In genomic region chr10:81865581-81865980, GRCh38 we compare ENCODE assay signal across 28 cellular contexts. TPM values are rescaled to one million over a fixed set of nuclear protein-coding genes. Genes with fewer than 3 reads are reported as not detected.
DNase-seq lines count a peak whose midpoint lies in the region; ATAC-seq, FAIRE-seq and TF ChIP-seq lines count a peak whose summit lies in the region.
"Had no signal": no experiment of that assay in that cellular context is flagged by ENCODE, and none has a peak within 500 bp of the region (broad histone marks: within the 10 kb centered on the region; RNA-seq: fewer than 3 reads in every experiment).

No MANE protein-coding gene starts in this region.

- H3K18ac ChIP-seq in mesendoderm (ENCODE audit: low read length) = no peak overlapping the region

- no peak overlapping the region for H2BK120ac ChIP-seq in mesendoderm (ENCODE audit: low read depth, low read length)

- no peaks in the 10 kb centered on the region for H3K79me1 ChIP-seq in mesendoderm (ENCODE audit: low read length)

- H2BK5ac ChIP-seq in mesendoderm (ENCODE audit: low read length) = no peak overlapping the region

- no peaks in the 10 kb centered on the region; the same call in 1 of the 2 replicates for H3K27me3 Mint-ChIP-seq in WTC11 (ENCODE audit: low read depth)
- peaks cover 3% of the 10 kb centered on the region for H3K27me3 Mint-ChIP-seq in endodermal cell (ENCODE audit: insufficient read depth)

- no peaks in the 10 kb centered on the region for H3K79me2 ChIP-seq in mesendoderm (ENCODE audit: control insufficient read depth, insufficient read depth, low read length)

- H3K9me3 Mint-ChIP-seq in WTC11 = peaks cover 19% of the 10 kb centered on the region
- H3K9me3 Mint-ChIP-seq in endodermal cell = peaks cover 21% of the 10 kb centered on the region
- H3K9me3 Mint-ChIP-seq: CD4-positive, alpha-beta T cell had no signal

- peaks cover 12% of the 10 kb centered on the region for H3K9me3 ChIP-seq in endodermal cell (ENCODE audit: control insufficient read depth, low read length)
- no peaks in the 10 kb centered on the region for H3K9me3 ChIP-seq in WERI-Rb-1 (ENCODE audit: severe bottlenecking)
- H3K9me3 ChIP-seq: SK-N-SH had no signal

- no peak overlapping the region for H3K4ac ChIP-seq in mesendoderm (ENCODE audit: low read depth, low read length)

- H3K23ac ChIP-seq in mesendoderm (ENCODE audit: low read length) = no peak overlapping the region

- H3K56ac ChIP-seq in mesendoderm (ENCODE audit: low read length) = no peak overlapping the region

- no peak overlapping the region for H3K4me2 ChIP-seq in mesendoderm (ENCODE audit: low read length)
- H3K4me2 ChIP-seq: SK-N-SH had no signal

- TF ChIP-seq CTCF in WTC11 (IDR thresholded peaks at IDR 0.05) = no peak
- TF ChIP-seq CTCF in endodermal cell (conservative IDR thresholded peaks at IDR 0.05) = no peak
- no peak for TF ChIP-seq CTCF in WERI-Rb-1 (IDR thresholded peaks at IDR 0.05; ENCODE audit: low read depth, low read length)

- H3K4me1 Mint-ChIP-seq in WTC11 (peaks cover 17% of the 10 kb centered on the region), endodermal cell (peaks cover 12% of the 10 kb centered on the region)

- H3K27me3 ChIP-seq in endodermal cell (ENCODE audit: control insufficient read depth, insufficient read depth, low read length, poor library complexity, severe bottlenecking) (no peaks in the 10 kb centered on the region), mesendoderm (ENCODE audit: insufficient read depth, low read length, poor library complexity) (no peaks in the 10 kb centered on the region), WERI-Rb-1 (ENCODE audit: insufficient read depth, low read depth, severe bottlenecking) (no peaks in the 10 kb centered on the region)
- H3K27me3 ChIP-seq: BLaER1 had no signal

- no peak overlapping the region for H3K4me3 ChIP-seq in endodermal cell (ENCODE audit: low read length)
- H3K4me3 ChIP-seq in mesendoderm (ENCODE audit: low read length) = no peak overlapping the region
- H3K4me3 ChIP-seq in WERI-Rb-1 (ENCODE audit: low read depth, low read length) = no peak overlapping the region
- H3K4me3 ChIP-seq: BLaER1, GM23248, K562 had no signal

- WGBS in endodermal cell (ENCODE audit: insufficient coverage in 1 of 2, insufficient read length in 1 of 2), 2 experiments = 14 to 65% methylated on average over 1 to 2 of the region's 2 CpGs
- no CpG with 5 or more reads among the region's 2 CpGs for whole genome bisulfite sequencing in mesendoderm (ENCODE audit: extremely low coverage, insufficient coverage, low lambda C conversion rate)

- no peak overlapping the region for H2BK15ac ChIP-seq in mesendoderm (replicated peaks; ENCODE audit: low read depth)

- H3K9ac ChIP-seq in endodermal cell (ENCODE audit: extremely low read depth, low read length, poor library complexity, severe bottlenecking) = no peak overlapping the region
- H3K9ac ChIP-seq in mesendoderm (ENCODE audit: low read length) = no peak overlapping the region
- H3K9ac ChIP-seq: BLaER1, GM23248, SK-N-SH had no signal

- CTCF ChIA-PET in WTC11 (lab: Charles Lee) = no interaction called here

- ATAC-seq in WTC11 = peak; percentile 83
- ATAC-seq: HCT116, HepG2, K562, Panc1 had no signal

- H3K36me3 ChIP-seq in endodermal cell (ENCODE audit: control insufficient read depth, insufficient read depth, low read length) = no peaks in the 10 kb centered on the region
- H3K36me3 ChIP-seq in mesendoderm (ENCODE audit: control insufficient read depth, insufficient read depth, low read length) = no peaks in the 10 kb centered on the region
- no peaks in the 10 kb centered on the region for H3K36me3 ChIP-seq in WERI-Rb-1
- H3K36me3 ChIP-seq: BLaER1 had no signal

- H3K27ac ChIP-seq in endodermal cell (ENCODE audit: low read depth, low read length) = no peak overlapping the region
- no peak overlapping the region for H3K27ac ChIP-seq in mesendoderm (ENCODE audit: low read depth, low read length)
- H3K27ac ChIP-seq in WERI-Rb-1 = no peak overlapping the region
- H3K27ac ChIP-seq: BLaER1, GM23248 had no signal

- DNase-seq in WTC11 (ENCODE audit: low spot score) (no peak), endodermal cell (peak; percentile 47), mesendoderm (peak; percentile 12), HTR-8/SVneo (ENCODE audit: insufficient read length, low spot score) (no peak), WERI-Rb-1 (no peak), NCI-H2227 (lab: John Stamatoyannopoulos, UW; ENCODE audit: unreplicated experiment) (no peak), mesenteric fat pad (ENCODE audit: low spot score) (no peak)
- DNase-seq: CD4-positive, alpha-beta T cell; COR-L47; DMS153; GM23248; MM.1S; NCI-H1048; NCI-H1436 treated with DMSO at 0.1 percent for 48 hours; NCI-H2029; NCI-H345; NCI-H524; NCI-H774; NK-92 treated with Interleukin-12 subunit alpha and Interleukin-12 subunit beta, amount 100 ng/mL, for 24 hours; SIG-M5; SK-N-SH had no signal

- H3K36me3 Mint-ChIP-seq in WTC11 = peaks cover 18% of the 10 kb centered on the region
- H3K36me3 Mint-ChIP-seq in endodermal cell (ENCODE audit: low read depth) = no peaks in the 10 kb centered on the region

- no peak overlapping the region for H4K8ac ChIP-seq in mesendoderm (ENCODE audit: low read depth, low read length)

- H3K27ac Mint-ChIP-seq in WTC11 (no peak overlapping the region), endodermal cell (no peak overlapping the region)
- H3K27ac Mint-ChIP-seq: CD4-positive, alpha-beta T cell had no signal

- FAIRE-seq in HTR-8/SVneo (lab: Jason Lieb, UNC) = no peak
- FAIRE-seq: GM12891, HepG2, K562 had no signal

- H4K5ac ChIP-seq in mesendoderm (ENCODE audit: low read length) = no peak overlapping the region

- H3K4me1 ChIP-seq in endodermal cell (ENCODE audit: control insufficient read depth, insufficient read depth, low read length) (peaks cover 5% of the 10 kb centered on the region), mesendoderm (ENCODE audit: control insufficient read depth, low read depth, low read length) (no peaks in the 10 kb centered on the region)

- POLR2A ChIA-PET in WTC11 (lab: Charles Lee) = no interaction called here

- no peak overlapping the region for H2AK5ac ChIP-seq in mesendoderm (ENCODE audit: low read length)

- H3K4me3 Mint-ChIP-seq in WTC11 = no peak overlapping the region
- no peak overlapping the region for H3K4me3 Mint-ChIP-seq in endodermal cell
- H3K4me3 Mint-ChIP-seq: CD4-positive, alpha-beta T cell had no signal

TF ChIP-seq in WTC11, 78 proteins besides CTCF, POLR2A, EP300 and RAD21 (continues in another document):
- no peak for TF ChIP-seq GABPB1 (CRISPR knock-in tag; IDR thresholded peaks at IDR 0.05)
- no peak for TF ChIP-seq USF2 (CRISPR knock-in tag; IDR thresholded peaks at IDR 0.05)
- no peak for TF ChIP-seq ELF4 (CRISPR knock-in tag; IDR thresholded peaks at IDR 0.05; ENCODE audit: low read depth)
- TF ChIP-seq ERG (CRISPR knock-in tag; IDR thresholded peaks at IDR 0.05) = no peak
- no peak for TF ChIP-seq USF1 (CRISPR knock-in tag; IDR thresholded peaks at IDR 0.05)
- TF ChIP-seq TCF7 (CRISPR knock-in tag; IDR thresholded peaks at IDR 0.05; ENCODE audit: low read depth) = no peak
- TF ChIP-seq CREM (CRISPR knock-in tag; IDR thresholded peaks at IDR 0.05) = no peak
- TF ChIP-seq ZNF121 (CRISPR knock-in tag; IDR thresholded peaks at IDR 0.05) = no peak
- TF ChIP-seq NR2C2 (CRISPR knock-in tag; IDR thresholded peaks at IDR 0.05) = no peak

RNA-seq across cellular contexts. Expression of gene NRG3, which starts 9.4 kb away (rescaled TPM):
- 7.0 to 8.4 TPM (median 7.3 TPM) in 3 replicates for total RNA-seq in WTC11 (2021)
- 1 to 10 TPM; 1.7 to 2.3 TPM for total RNA-seq in endodermal cell
- polyA plus RNA-seq in endodermal cell (2013, experiment 1 of 2) = 3.2 TPM
- 4.3 TPM for polyA plus RNA-seq in endodermal cell (2013, experiment 2 of 2)
- 3.5 TPM for polyA plus RNA-seq in mesendoderm (2013, experiment 1 of 2)
- 3.7 TPM for polyA plus RNA-seq in mesendoderm (2013, experiment 2 of 2)
- total RNA-seq in mesenteric fat pad = 0.19 TPM
- total RNA-seq: CD4-positive, alpha-beta T cell; G401; GM23248; HepG2; K562 had no signal
- polyA plus RNA-seq: GM23248, HepG2, K562 had no signal

Comparison
In these comparisons a context has a peak if more than half of its experiments do, and no peak if none do; other contexts are left out.
1. DNase-seq: peak in endodermal cell (single experiment) and mesendoderm (single experiment); none in WTC11 (single experiment), HTR-8/SVneo (single experiment), WERI-Rb-1 (single experiment), NCI-H2227 (single experiment) and mesenteric fat pad (single experiment).